In the genomic region with DNA sequence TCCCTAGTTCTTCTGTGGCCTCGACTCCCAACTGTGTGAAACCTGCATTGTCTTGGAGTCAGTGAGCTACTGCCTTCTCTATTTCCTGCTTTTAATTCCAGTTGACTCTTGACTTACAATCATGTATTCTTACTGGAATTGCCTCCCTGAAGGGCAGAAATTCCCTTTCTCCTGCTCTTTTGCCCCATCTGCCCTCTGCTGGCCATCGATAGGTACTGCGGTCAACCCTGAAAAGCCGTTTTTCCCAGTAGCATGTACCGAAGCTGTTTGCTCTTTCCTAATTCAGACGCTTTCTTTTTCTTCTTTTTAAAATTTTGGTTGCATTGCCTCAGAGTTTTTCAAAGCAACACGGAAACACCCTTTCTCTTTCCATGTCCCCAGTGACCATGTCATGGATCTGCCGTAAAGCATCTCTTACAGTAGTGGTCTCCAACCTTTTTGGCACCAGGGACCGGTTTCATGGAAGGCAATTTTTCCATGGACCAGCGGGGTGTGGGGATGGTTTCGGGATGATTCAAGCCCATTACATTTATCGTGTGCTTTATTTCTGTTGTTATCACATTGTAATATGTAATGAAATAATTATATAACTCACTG, we compare ENCODE assay signal across 8 cellular contexts.
A peak's percentile ranks its signal among the peaks of the same experiment; 100 is the strongest.
DNase-seq lines count a peak whose midpoint lies in the region; ATAC-seq and TF ChIP-seq lines count a peak whose summit lies in the region.

No MANE protein-coding gene starts in this region.

- H3K4me3 ChIP-seq in BE2C (ENCODE audit: low read depth, low read length), result no peak overlapping the region
- H3K4me3 ChIP-seq in fibroblast of villous mesenchyme (ENCODE audit: low read depth, low read length), result peak overlapping the region; percentile 23
- no peak overlapping the region for H3K4me3 ChIP-seq in uterus

- peaks cover 5% of the 10 kb centered on the region for H3K27me3 Mint-ChIP-seq in activated T-cell treated with anti-CD3 and anti-CD28 coated beads, Interleukin-2, amount 50 U/mL, for 24 hours

- H3K36me3 Mint-ChIP-seq in activated T-cell treated with anti-CD3 and anti-CD28 coated beads, Interleukin-2, amount 50 U/mL, for 24 hours (ENCODE audit: low read depth), result no peaks in the 10 kb centered on the region

- TF ChIP-seq CTCF in BE2C (IDR thresholded peaks at IDR 0.05; ENCODE audit: low read depth, low read length) (peak; percentile 99), fibroblast of villous mesenchyme (IDR thresholded peaks at IDR 0.05; ENCODE audit: insufficient read depth, low read depth, low read length) (peak; percentile 97), omental fat pad (IDR thresholded peaks at IDR 0.05) (peak in 2 of 3 donors; percentile 48 to 75), uterus (IDR thresholded peaks at IDR 0.05) (peak; percentile 78 to 87 (median 84))

- peaks cover 13% of the 10 kb centered on the region for H3K4me1 ChIP-seq in BE2C
- H3K4me1 ChIP-seq in uterus, result no peaks in the 10 kb centered on the region

- H3K9me3 ChIP-seq in BE2C (no peaks in the 10 kb centered on the region), uterus (no peaks in the 10 kb centered on the region)

- ATAC-seq in omental fat pad (ENCODE audit: low FRiP score), result peak; percentile 71
- no peak for ATAC-seq in HG03039 (IDR thresholded peaks at IDR 0.05; ENCODE audit: unreplicated experiment)

- H3K4me3 Mint-ChIP-seq in activated T-cell treated with anti-CD3 and anti-CD28 coated beads, Interleukin-2, amount 50 U/mL, for 24 hours, result no peak overlapping the region

- H3K27ac ChIP-seq in uterus, result peak overlapping the region in 1 of 2 donors; percentile 25

- no peaks in the 10 kb centered on the region for H3K9me3 Mint-ChIP-seq in activated T-cell treated with anti-CD3 and anti-CD28 coated beads, Interleukin-2, amount 50 U/mL, for 24 hours

- H3K27ac Mint-ChIP-seq in activated T-cell treated with anti-CD3 and anti-CD28 coated beads, Interleukin-2, amount 50 U/mL, for 24 hours, result no peak overlapping the region

- intact Hi-C loops in uterus (cut with DNase I; ENCODE audit: low total_unique reads), result loop anchor here (10.0 kb wide), 1 partner anchor 138 kb away; no protein-coding TSS in a partner anchor

- peak; percentile 40 for DNase-seq in BE2C
- peak; percentile 26 for DNase-seq in GM19240 (ENCODE audit: insufficient read length, low spot score)
- peak; percentile 21 for DNase-seq in NCI-H82 treated with DMSO at 0.1 percent for 48 hours (lab: John Stamatoyannopoulos, UW; ENCODE audit: unreplicated experiment)
- DNase-seq in activated T-cell treated with anti-CD3 and anti-CD28 coated beads, Interleukin-2, amount 50 U/mL, for 24 hours, result peak; percentile 53
- peak; percentile 54 for DNase-seq in fibroblast of villous mesenchyme (ENCODE audit: low read depth)
- no peak for DNase-seq in omental fat pad (ENCODE audit: low spot score)
- peak; percentile 35 to 52 for DNase-seq in uterus

- TF ChIP-seq POLR2A in uterus (IDR thresholded peaks at IDR 0.05), result no peak

- H3K36me3 ChIP-seq in BE2C, result no peaks in the 10 kb centered on the region
- no peaks in the 10 kb centered on the region for H3K36me3 ChIP-seq in uterus

- H3K27me3 ChIP-seq in BE2C, result no peaks in the 10 kb centered on the region
- H3K27me3 ChIP-seq in uterus, result no peaks in the 10 kb centered on the region

- peaks cover 1% of the 10 kb centered on the region for H3K4me1 Mint-ChIP-seq in activated T-cell treated with anti-CD3 and anti-CD28 coated beads, Interleukin-2, amount 50 U/mL, for 24 hours (ENCODE audit: low read depth)
